ENCODE assay signal across 17 cellular contexts in the genomic region with DNA sequence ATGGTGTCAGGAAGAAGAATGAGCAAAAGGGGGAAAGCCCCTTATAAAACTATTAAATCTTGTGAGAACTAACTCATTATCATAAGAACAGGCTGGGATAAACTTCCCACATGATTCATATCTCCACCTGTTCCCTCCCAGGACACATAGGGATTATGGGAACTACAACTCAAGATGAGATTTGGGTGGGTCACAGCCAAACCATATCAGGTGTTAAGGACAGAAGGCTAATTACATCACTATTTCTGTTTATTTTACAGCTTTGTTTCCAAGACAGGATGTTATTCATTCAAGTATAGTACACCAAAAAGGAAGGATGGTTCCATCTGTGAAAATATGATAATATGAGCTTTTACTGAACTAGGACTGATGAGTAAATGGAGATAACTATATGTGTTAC.
DNase-seq lines count a peak whose midpoint lies in the region; ATAC-seq, FAIRE-seq and TF ChIP-seq lines count a peak whose summit lies in the region.
"Had no signal": no experiment of that assay in that cellular context is flagged by ENCODE, and none has a peak within 500 bp of the region (broad histone marks: within the 10 kb centered on the region; RNA-seq: fewer than 3 reads in every experiment).

No MANE protein-coding gene starts in this region.

- no peak for TF ChIP-seq CTCF in astrocyte (IDR thresholded peaks at IDR 0.05; ENCODE audit: insufficient read depth, low read depth, low read length)

- H3K4me3 ChIP-seq in astrocyte (ENCODE audit: insufficient read depth, low read depth, low read length) = no peak overlapping the region

- H3K27me3 Mint-ChIP-seq in astrocyte (ENCODE audit: low read depth, unreplicated experiment) = peaks cover 5% of the 10 kb centered on the region
- H3K27me3 Mint-ChIP-seq in activated naive CD8-positive, alpha-beta T cell treated with anti-CD3 and anti-CD28 coated beads for 36 hours = no peaks in the 10 kb centered on the region

- H3K36me3 Mint-ChIP-seq in astrocyte (ENCODE audit: low read depth, unreplicated experiment) = no peaks in the 10 kb centered on the region
- peaks cover 1% of the 10 kb centered on the region for H3K36me3 Mint-ChIP-seq in activated naive CD8-positive, alpha-beta T cell treated with anti-CD3 and anti-CD28 coated beads for 36 hours
- H3K36me3 Mint-ChIP-seq: CD14-positive monocyte had no signal

- H3K36me3 ChIP-seq in astrocyte (ENCODE audit: insufficient read depth, low read length) = no peaks in the 10 kb centered on the region

- H3K27ac Mint-ChIP-seq in astrocyte (ENCODE audit: unreplicated experiment) = no peak overlapping the region
- H3K27ac Mint-ChIP-seq in activated naive CD8-positive, alpha-beta T cell treated with anti-CD3 and anti-CD28 coated beads for 36 hours = no peak overlapping the region
- H3K27ac Mint-ChIP-seq: CD14-positive monocyte had no signal

- H4K20me1 ChIP-seq in astrocyte (ENCODE audit: insufficient read depth, low read length) = no peaks in the 10 kb centered on the region

- no peak overlapping the region for H3K9ac ChIP-seq in astrocyte (ENCODE audit: low read length)

- H3K9me3 Mint-ChIP-seq in astrocyte (ENCODE audit: unreplicated experiment) = peaks cover 2% of the 10 kb centered on the region
- peaks cover 4% of the 10 kb centered on the region for H3K9me3 Mint-ChIP-seq in activated naive CD8-positive, alpha-beta T cell treated with anti-CD3 and anti-CD28 coated beads for 36 hours

- DNase-seq in A172 (ENCODE audit: low spot score) (peak; percentile 57), LHCN-M2 (ENCODE audit: low read depth) (peak; percentile 94), astrocyte (ENCODE audit: low read depth) (peak; percentile 31), glomerular endothelial cell (ENCODE audit: extremely low read depth, low read depth, low spot score) (peak; percentile 44), NCI-H1694 treated with DMSO at 0.1 percent for 48 hours (lab: John Stamatoyannopoulos, UW) (no peak), cortex of kidney (lab: John Stamatoyannopoulos, UW) (no peak)
- no peak for DNase-seq in activated naive CD8-positive, alpha-beta T cell treated with anti-CD3 and anti-CD28 coated beads for 36 hours
- DNase-seq: COR-L47, NCI-H1436, NCI-H2081, NCI-H2227 treated with DMSO at 0.1 percent for 48 hours, NCI-H774, Right ventricle myocardium superior had no signal

- peaks cover 6% of the 10 kb centered on the region for H3K4me1 ChIP-seq in astrocyte (ENCODE audit: insufficient read depth, low read length)

- no peaks in the 10 kb centered on the region for H3K9me3 ChIP-seq in astrocyte (ENCODE audit: insufficient read depth, low read depth, low read length)

- no peak for FAIRE-seq in astrocyte (lab: Jason Lieb, UNC)
- FAIRE-seq: H54, HepG2 had no signal

- no peaks in the 10 kb centered on the region for H3K27me3 ChIP-seq in astrocyte (ENCODE audit: insufficient read depth, low read length)

- peaks cover 16% of the 10 kb centered on the region for H3K4me1 Mint-ChIP-seq in astrocyte (ENCODE audit: low read depth, unreplicated experiment)
- peaks cover 7% of the 10 kb centered on the region for H3K4me1 Mint-ChIP-seq in activated naive CD8-positive, alpha-beta T cell treated with anti-CD3 and anti-CD28 coated beads for 36 hours
- H3K4me1 Mint-ChIP-seq: CD14-positive monocyte had no signal

- H3K79me2 ChIP-seq in astrocyte (ENCODE audit: insufficient read depth, low read length) = no peaks in the 10 kb centered on the region

- H3K4me3 Mint-ChIP-seq in astrocyte (ENCODE audit: unreplicated experiment) = no peak overlapping the region
- H3K4me3 Mint-ChIP-seq in activated naive CD8-positive, alpha-beta T cell treated with anti-CD3 and anti-CD28 coated beads for 36 hours = no peak overlapping the region
- H3K4me3 Mint-ChIP-seq: CD14-positive monocyte had no signal

- no peak overlapping the region for H3K27ac ChIP-seq in astrocyte (ENCODE audit: low read depth, low read length)

- H2AFZ ChIP-seq in astrocyte (ENCODE audit: low read depth, low read length) = no peak overlapping the region

- no peak for ATAC-seq in GM21360 (IDR thresholded peaks at IDR 0.05; ENCODE audit: unreplicated experiment)
- ATAC-seq: HepG2 had no signal

- H3K4me2 ChIP-seq in astrocyte (ENCODE audit: low read length) = no peak overlapping the region

Comparison
In these comparisons a context has a peak if more than half of its experiments do, and no peak if none do; other contexts are left out.
1. DNase-seq: peak in A172 (single experiment), LHCN-M2 (single experiment), astrocyte (single experiment) and glomerular endothelial cell (single experiment); none in NCI-H1694 treated with DMSO at 0.1 percent for 48 hours (single experiment), activated naive CD8-positive, alpha-beta T cell treated with anti-CD3 and anti-CD28 coated beads for 36 hours (single experiment) and cortex of kidney (single experiment).